ENCODE assay signal across 23 cellular contexts in the genomic region with DNA sequence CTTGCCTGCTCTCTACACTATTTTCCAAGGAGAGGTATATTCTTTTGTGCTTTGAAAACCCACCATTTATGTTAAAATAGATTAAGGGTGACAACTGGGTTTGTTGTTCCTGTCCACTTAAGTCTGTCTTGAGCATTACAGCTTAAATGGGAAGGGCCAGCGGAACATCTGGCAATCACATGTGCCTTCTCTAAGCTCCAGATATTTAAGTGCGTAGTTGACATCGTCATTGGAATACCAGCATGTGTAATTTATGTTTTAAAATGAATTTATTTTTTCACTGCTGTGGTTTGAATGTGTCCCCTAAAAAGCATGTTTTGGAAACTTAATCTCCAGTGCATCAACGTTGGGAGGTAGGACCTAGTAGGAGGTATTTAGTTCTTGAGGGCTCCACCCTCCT.
"Had no signal": no experiment of that assay in that cellular context is flagged by ENCODE, and none has a peak within 500 bp of the region (broad histone marks: within the 10 kb centered on the region; RNA-seq: fewer than 3 reads in every experiment).

No MANE protein-coding gene starts in this region.

- H3K4me3 Mint-ChIP-seq: endodermal cell; natural killer cell; neural crest cell; stimulated activated naive B cell treated with anti-CD40 and anti-IgM and Interleukin-4, amounts not matched to agents 10 μg/mL and 1 μg/mL and 100 μg/mL, for 72 hours; stimulated activated naive CD8-positive, alpha-beta T cell treated with anti-CD3 and anti-CD28 coated beads, Interleukin-15, amount 100 ng/mL, for 72 hours had no signal

- H3K9me3 Mint-ChIP-seq: endodermal cell; natural killer cell; neural crest cell; stimulated activated naive B cell treated with anti-CD40 and anti-IgM and Interleukin-4, amounts not matched to agents 10 μg/mL and 1 μg/mL and 100 μg/mL, for 72 hours; stimulated activated naive CD8-positive, alpha-beta T cell treated with anti-CD3 and anti-CD28 coated beads, Interleukin-15, amount 100 ng/mL, for 72 hours had no signal

- H3K36me3 ChIP-seq: colonic mucosa, ovary had no signal

- H3K4me3 ChIP-seq: colonic mucosa, heart right ventricle, mucosa of descending colon, ovary, right atrium auricular region, sigmoid colon, skin epidermis, testis, tibial nerve, upper lobe of right lung had no signal

- H3K27ac Mint-ChIP-seq: endodermal cell; stimulated activated naive B cell treated with anti-CD40 and anti-IgM and Interleukin-4, amounts not matched to agents 10 μg/mL and 1 μg/mL and 100 μg/mL, for 72 hours had no signal

- H3K9me3 ChIP-seq: colonic mucosa, heart right ventricle, mucosa of descending colon, ovary, right atrium auricular region, sigmoid colon, testis, tibial nerve, upper lobe of right lung had no signal

- H3K4me1 ChIP-seq: colonic mucosa, right atrium auricular region, sigmoid colon, testis, upper lobe of right lung had no signal

- H3K27ac ChIP-seq: colonic mucosa, heart right ventricle, ovary, right atrium auricular region, sigmoid colon, skin epidermis, testis, tibial nerve, upper lobe of right lung had no signal

- H3K27me3 ChIP-seq: colonic mucosa, heart right ventricle, ovary, right atrium auricular region, sigmoid colon, testis, tibial nerve, upper lobe of right lung had no signal

- DNase-seq: colonic mucosa; dermis blood vessel endothelial cell; effector CD4-positive, alpha-beta T cell; endodermal cell; erythroblast; heart right ventricle; hypothalamus; islet precursor cell; mammary epithelial cell; mucosa of descending colon; natural killer cell; ovary; sigmoid colon; stimulated activated CD4-positive, alpha-beta T cell treated with anti-CD3 and anti-CD28 coated beads, Interleukin-2, amount 100 ng/mL, for 24 hours; stimulated activated CD4-positive, alpha-beta T cell treated with anti-CD3 and anti-CD28 coated beads, Interleukin-4, amount 100 ng/mL, for 4 hours; stimulated activated naive B cell treated with anti-CD40 and anti-IgM and Interleukin-4, amounts not matched to agents 10 μg/mL and 1 μg/mL and 100 μg/mL, for 72 hours; stimulated activated naive CD8-positive, alpha-beta T cell treated with anti-CD3 and anti-CD28 coated beads, Interleukin-15, amount 100 ng/mL, for 72 hours; testis; upper lobe of right lung had no signal

- H3K27me3 Mint-ChIP-seq: stimulated activated naive B cell treated with anti-CD40 and anti-IgM and Interleukin-4, amounts not matched to agents 10 μg/mL and 1 μg/mL and 100 μg/mL, for 72 hours; stimulated activated naive CD8-positive, alpha-beta T cell treated with anti-CD3 and anti-CD28 coated beads, Interleukin-15, amount 100 ng/mL, for 72 hours had no signal
